ENCODE assay signal across 8 cellular contexts in the genomic region with DNA sequence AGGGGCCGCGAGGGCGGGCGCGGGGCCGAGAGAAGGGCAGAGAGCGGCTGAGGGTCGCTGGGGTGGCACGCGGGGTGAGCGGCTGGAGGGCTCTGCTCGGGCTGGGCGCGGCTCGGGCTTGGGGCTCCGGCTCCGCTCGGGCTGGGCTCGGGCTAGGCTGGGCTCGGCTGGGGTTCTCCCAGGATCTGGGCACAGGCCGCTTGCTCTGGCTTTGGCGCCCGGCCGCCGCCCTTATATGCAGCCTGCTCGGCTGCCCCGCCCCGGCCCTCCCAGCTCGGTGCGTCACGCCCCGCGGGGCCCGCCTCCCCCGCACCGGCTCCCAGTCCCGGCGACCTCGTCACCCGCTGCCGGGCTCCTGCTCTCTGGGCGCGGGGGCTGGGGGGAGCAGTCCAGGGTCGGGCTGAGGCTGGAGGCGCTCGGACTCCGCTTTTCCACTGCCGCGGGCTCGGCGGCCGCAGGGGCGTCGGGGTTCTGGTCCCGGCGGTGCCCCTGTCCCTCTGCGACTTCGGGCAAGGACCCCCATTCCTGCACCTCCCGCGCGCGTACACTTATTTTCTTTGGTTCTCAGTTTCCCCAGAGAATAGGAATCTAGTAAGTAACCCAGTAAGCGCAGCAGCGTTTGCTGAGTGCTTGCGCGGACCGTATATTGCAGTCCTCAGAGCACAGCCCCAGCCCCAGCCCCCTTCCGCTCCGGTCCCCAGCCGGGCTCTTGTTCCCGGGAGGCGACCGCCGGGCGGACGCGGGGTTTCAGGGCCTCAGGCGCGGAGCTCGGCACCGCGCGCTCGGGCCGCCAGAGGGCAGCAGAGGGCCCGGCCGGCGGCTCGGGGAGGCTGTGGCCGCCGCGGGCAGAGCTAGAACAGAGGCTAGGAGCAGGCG. TPM values are rescaled to one million over a fixed set of nuclear protein-coding genes. Genes with fewer than 3 reads are reported as not detected.
DNase-seq lines count a peak whose midpoint lies in the region; ATAC-seq lines count a peak whose summit lies in the region.

Gene RASD1 (minus strand): TSS at position 207 of the 876 bp plus-strand sequence. CDS start 214 bp downstream, outside the sequence.

- H3K27ac ChIP-seq in ACC112 (ENCODE audit: low read depth, low read length), result peak within 1 kb of the TSS; percentile 48; the same call in 1 of the 2 replicates

- no peaks in the 10 kb centered on the region for H3K27me3 ChIP-seq in ACC112 (ENCODE audit: insufficient read depth, low read length)
- H3K27me3 ChIP-seq in mononuclear cell (ENCODE audit: insufficient read depth, low read length), result peaks cover 14% of the 10 kb centered on the region

- H2AFZ ChIP-seq in ACC112 (ENCODE audit: low read length, unreplicated experiment), result peak within 1 kb of the TSS; percentile 65

- H3K9me3 ChIP-seq in mononuclear cell (ENCODE audit: low read depth, low read length), result no peaks in the 10 kb centered on the region

- DNase-seq in NOMO-1 treated with DMSO at 0.1 percent for 48 hours (lab: John Stamatoyannopoulos, UW; ENCODE audit: unreplicated experiment), result peak; percentile 73
- peak; percentile 91 for DNase-seq in activated CD8-positive, alpha-beta memory T cell treated with anti-CD3 and anti-CD28 coated beads, Interleukin-2, amount 50 U/mL, for 48 hours
- DNase-seq in epidermal melanocyte (ENCODE audit: insufficient read length, low spot score), result peak; percentile 92
- peak; percentile 74 to 80 for DNase-seq in stimulated activated CD8-positive, alpha-beta memory T cell treated with anti-CD3 and anti-CD28 coated beads, Interleukin-2, amount 100 ng/mL, for 48 hours (ENCODE audit: low read depth in 2 of 2)

- ATAC-seq in GM18868 (IDR thresholded peaks at IDR 0.05; ENCODE audit: unreplicated experiment) (peak; percentile 77), HG03442 (IDR thresholded peaks at IDR 0.05; ENCODE audit: unreplicated experiment) (peak; percentile 61)

- peaks cover 2% of the 10 kb centered on the region for H3K79me2 ChIP-seq in ACC112 (ENCODE audit: control insufficient read depth, insufficient read depth, low read length, unreplicated experiment)

- no peaks in the 10 kb centered on the region; the same call in 1 of the 2 replicates for H3K36me3 ChIP-seq in ACC112 (ENCODE audit: insufficient read depth, low read length)

- H3K4me3 ChIP-seq in ACC112 (ENCODE audit: low read depth, low read length) (peak within 1 kb of the TSS; percentile 90), mononuclear cell (ENCODE audit: low read length) (peak within 1 kb of the TSS; percentile 47)

- H3K4me1 ChIP-seq in ACC112 (ENCODE audit: control insufficient read depth, insufficient read depth, low read length, unreplicated experiment) (peaks cover 5% of the 10 kb centered on the region), mononuclear cell (ENCODE audit: insufficient read depth, low read length) (peaks cover 21% of the 10 kb centered on the region)

RNA-seq across cellular contexts. Expression of gene RASD1, which starts in this region (rescaled TPM):
- total RNA-seq in mononuclear cell, result 1.6 TPM

Comparison
In these comparisons a context has a peak if more than half of its experiments do, and no peak if none do; other contexts are left out.
1. Peak in every context shown above with its lines: DNase-seq, ATAC-seq, H3K4me3 ChIP-seq and H3K27ac ChIP-seq.